13 cellular contexts compared by ENCODE assay signal in genomic region chr1:171913385-171913784, GRCh38.
A peak's percentile ranks its signal among the peaks of the same experiment; 100 is the strongest.
DNase-seq lines count a peak whose midpoint lies in the region; ATAC-seq lines count a peak whose summit lies in the region.
"Had no signal": no experiment of that assay in that cellular context is flagged by ENCODE, and none has a peak within 500 bp of the region (broad histone marks: within the 10 kb centered on the region; RNA-seq: fewer than 3 reads in every experiment).

No MANE protein-coding gene starts in this region.

- H3K4me1 Mint-ChIP-seq in T-helper 17 cell = peaks cover 2% of the 10 kb centered on the region
- H3K4me1 Mint-ChIP-seq: IgD-negative memory B cell; stimulated activated memory B cell treated with anti-CD40 and anti-IgM and Interleukin-4, amounts not matched to agents 10 μg/mL and 1 μg/mL and 100 μg/mL, for 72 hours had no signal

- no peak overlapping the region for H3K4me3 Mint-ChIP-seq in T-helper 17 cell
- H3K4me3 Mint-ChIP-seq: IgD-negative memory B cell; stimulated activated memory B cell treated with anti-CD40 and anti-IgM and Interleukin-4, amounts not matched to agents 10 μg/mL and 1 μg/mL and 100 μg/mL, for 72 hours had no signal

- H3K9me3 ChIP-seq in HAP-1 = no peaks in the 10 kb centered on the region
- no peaks in the 10 kb centered on the region for H3K9me3 ChIP-seq in T-helper 17 cell (ENCODE audit: control insufficient read depth, low read length, poor library complexity, severe bottlenecking)
- H3K9me3 ChIP-seq: ascending aorta had no signal

- peaks cover 31% of the 10 kb centered on the region for H3K4me1 ChIP-seq in HAP-1

- H3K36me3 Mint-ChIP-seq in T-helper 17 cell (ENCODE audit: low read depth) = no peaks in the 10 kb centered on the region
- H3K36me3 Mint-ChIP-seq: IgD-negative memory B cell; stimulated activated memory B cell treated with anti-CD40 and anti-IgM and Interleukin-4, amounts not matched to agents 10 μg/mL and 1 μg/mL and 100 μg/mL, for 72 hours had no signal

- H3K27me3 Mint-ChIP-seq in T-helper 17 cell = no peaks in the 10 kb centered on the region
- H3K27me3 Mint-ChIP-seq: IgD-negative memory B cell; stimulated activated memory B cell treated with anti-CD40 and anti-IgM and Interleukin-4, amounts not matched to agents 10 μg/mL and 1 μg/mL and 100 μg/mL, for 72 hours had no signal

- H3K27me3 ChIP-seq in HAP-1 (ENCODE audit: low read depth) = no peaks in the 10 kb centered on the region
- H3K27me3 ChIP-seq: ascending aorta had no signal

- peak; percentile 51 to 60 for DNase-seq in HAP-1 (ENCODE audit: low spot score in 2 of 2)
- DNase-seq in SW480 (ENCODE audit: low spot score) = peak; percentile 32
- peak; percentile 82 for DNase-seq in globus pallidus (ENCODE audit: low spot score)
- peak; percentile 5 for DNase-seq in pulmonary artery endothelial cell (ENCODE audit: low read depth, low spot score)
- no peak for DNase-seq in T-helper 1 cell
- no peak for DNase-seq in activated CD4-positive, alpha-beta T cell treated with anti-CD3 and anti-CD28 coated beads for 48 hours
- DNase-seq in T-helper 17 cell = no peak
- DNase-seq: activated CD4-positive, alpha-beta T cell treated with anti-CD3 and anti-CD28 coated beads, Interleukin-2, amount 50 U/mL, for 48 hours had no signal

- in situ Hi-C loops in HAP-1 (cut with MboI; ENCODE audit: low sequenced_read_pairs) = no loop called here

- ATAC-seq in HG03175 (IDR thresholded peaks at IDR 0.05; ENCODE audit: unreplicated experiment) (no peak), T-helper 17 cell (no peak)
- ATAC-seq: Panc1; stimulated activated memory B cell treated with anti-CD40 and anti-IgM and Interleukin-4, amounts not matched to agents 10 μg/mL and 1 μg/mL and 100 μg/mL, for 72 hours had no signal

- no peak overlapping the region for H3K27ac Mint-ChIP-seq in T-helper 17 cell
- H3K27ac Mint-ChIP-seq: IgD-negative memory B cell; stimulated activated memory B cell treated with anti-CD40 and anti-IgM and Interleukin-4, amounts not matched to agents 10 μg/mL and 1 μg/mL and 100 μg/mL, for 72 hours had no signal

- no peaks in the 10 kb centered on the region for H3K36me3 ChIP-seq in HAP-1 (replicated peaks)
- H3K36me3 ChIP-seq: ascending aorta had no signal

- no peak overlapping the region for H3K4me3 ChIP-seq in HAP-1
- H3K4me3 ChIP-seq: ascending aorta had no signal

Comparison
In these comparisons a context has a peak if more than half of its experiments do, and no peak if none do; other contexts are left out.
1. DNase-seq: peak in HAP-1 (2 of 2), SW480 (single experiment), globus pallidus (single experiment) and pulmonary artery endothelial cell (single experiment); none in T-helper 1 cell (0 of 5), activated CD4-positive, alpha-beta T cell treated with anti-CD3 and anti-CD28 coated beads for 48 hours (single experiment) and T-helper 17 cell (0 of 3).